1 cellular context compared by ENCODE assay signal in the genomic region with DNA sequence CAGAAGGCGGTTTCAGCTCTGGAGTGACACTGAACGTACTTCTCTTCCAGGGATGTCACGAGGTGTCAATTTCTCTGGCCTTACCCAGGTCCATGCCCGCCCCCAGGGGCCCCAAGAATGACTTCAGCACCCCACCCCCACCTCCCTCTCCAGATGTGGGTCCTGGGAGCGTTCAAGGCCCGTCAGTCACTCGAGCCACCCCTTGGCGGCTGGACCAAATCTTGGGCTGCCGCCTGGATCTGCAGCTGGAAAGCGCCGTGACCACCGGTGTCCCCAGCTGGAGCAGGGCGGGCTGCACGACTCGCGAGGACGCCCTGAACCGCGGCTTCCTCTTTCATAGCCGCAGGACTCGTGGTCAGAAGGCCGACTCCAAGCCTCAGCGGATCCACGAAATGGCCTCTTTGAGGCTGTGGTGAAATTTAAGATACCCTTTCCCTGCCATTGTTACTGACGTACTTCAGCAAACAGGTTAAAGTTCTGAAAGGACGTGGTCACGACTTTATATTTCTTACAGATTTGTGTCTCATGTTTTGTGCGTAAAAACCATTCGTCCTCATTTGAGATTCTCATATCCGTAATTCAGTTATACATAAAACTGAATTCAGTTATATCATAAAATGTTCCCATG.
TF ChIP-seq lines count a peak whose summit lies in the region.

No MANE protein-coding gene starts in this region.

TF ChIP-seq in K562, 482 proteins besides CTCF, POLR2A, EP300 and RAD21 (continued from another document and continues in another):
- TF ChIP-seq GTF2F1 (IDR thresholded peaks at IDR 0.05; ENCODE audit: low read depth, low read length) (no peak), GABPB1 (CRISPR knock-in tag; IDR thresholded peaks at IDR 0.05) (peak; percentile 25; the same call in 1 of the 2 replicates), SMARCA5 (IDR thresholded peaks at IDR 0.05) (no peak), U2AF2 (optimal IDR thresholded peaks at IDR 0.05; ENCODE audit: low read depth, low read length) (no peak), ZC3H8 (IDR thresholded peaks at IDR 0.05) (no peak), GABPA (tag; conservative IDR thresholded peaks at IDR 0.05; ENCODE audit: low read depth) (peak; percentile 51), HSF4 (CRISPR knock-in tag; IDR thresholded peaks at IDR 0.05; ENCODE audit: borderline replicate concordance) (no peak), HDAC6 (IDR thresholded peaks at IDR 0.05; ENCODE audit: low read depth, low read length) (no peak), MAZ (CRISPR knock-in tag; conservative IDR thresholded peaks at IDR 0.05 in 1 of 2, IDR thresholded peaks at IDR 0.05 in 1 of 2) (no peak; a peak in 1 of 4 replicates), NR1H2 (CRISPR knock-in tag; IDR thresholded peaks at IDR 0.05) (no peak), PHB (CRISPR knock-in tag; IDR thresholded peaks at IDR 0.05) (no peak; the same call in 1 of the 2 replicates), HEY1 (CRISPR knock-in tag; IDR thresholded peaks at IDR 0.05; ENCODE audit: borderline replicate concordance) (0 out of 2 replicates have a peak, but pooled peaks have one; percentile 2), CBX1 (IDR thresholded peaks at IDR 0.05; ENCODE audit: low read depth) (no peak), OTX1 (CRISPR knock-in tag; IDR thresholded peaks at IDR 0.05) (0 out of 2 replicates have a peak, but pooled peaks have one; percentile 29), NCOA4 (IDR thresholded peaks at IDR 0.05; ENCODE audit: partially characterized antibody) (peak; percentile 1), CTBP1 (IDR thresholded peaks at IDR 0.05; ENCODE audit: borderline replicate concordance) (no peak; the same call in 1 of the 2 replicates), SRSF3 (IDR thresholded peaks at IDR 0.05; ENCODE audit: insufficient read depth, low read length) (no peak), TCF7L2 (IDR thresholded peaks at IDR 0.05; ENCODE audit: low read depth, low read length) (no peak), MEF2D (tag; conservative IDR thresholded peaks at IDR 0.05; ENCODE audit: low read depth) (peak; percentile 52; the same call in 1 of the 2 replicates), HNRNPK (IDR thresholded peaks at IDR 0.05; ENCODE audit: low read depth, low read length, poor library complexity, severe bottlenecking) (no peak), POLR3A (IDR thresholded peaks at IDR 0.05; ENCODE audit: borderline replicate concordance, extremely low read depth, insufficient read depth, insufficient read length) (no peak), XRCC5 (IDR thresholded peaks at IDR 0.05; ENCODE audit: low read depth, low read length) (no peak), NR2C2 (CRISPR knock-in tag; IDR thresholded peaks at IDR 0.05) (peak; percentile 42), NR2C2 (tag; IDR thresholded peaks at IDR 0.05) (no peak), ATF1 (CRISPR knock-in tag; IDR thresholded peaks at IDR 0.05) (no peak), ATF1 (tag; IDR thresholded peaks at IDR 0.05) (peak; percentile 70; the same call in 1 of the 2 replicates), ZNF354B (CRISPR knock-in tag; IDR thresholded peaks at IDR 0.05) (no peak), MCM5 (IDR thresholded peaks at IDR 0.05; ENCODE audit: low read depth) (no peak), EZH2 (IDR thresholded peaks at IDR 0.05; ENCODE audit: borderline replicate concordance, low read depth, low read length) (no peak), SIRT6 (IDR thresholded peaks at IDR 0.05; ENCODE audit: low read depth, low read length) (no peak), L3MBTL2 (IDR thresholded peaks at IDR 0.05) (peak; percentile 96), ZNF76 (CRISPR knock-in tag; IDR thresholded peaks at IDR 0.05; ENCODE audit: borderline replicate concordance) (no peak), SIN3B (IDR thresholded peaks at IDR 0.05; ENCODE audit: low read depth) (no peak)
- TF ChIP-seq, protein P1, sequence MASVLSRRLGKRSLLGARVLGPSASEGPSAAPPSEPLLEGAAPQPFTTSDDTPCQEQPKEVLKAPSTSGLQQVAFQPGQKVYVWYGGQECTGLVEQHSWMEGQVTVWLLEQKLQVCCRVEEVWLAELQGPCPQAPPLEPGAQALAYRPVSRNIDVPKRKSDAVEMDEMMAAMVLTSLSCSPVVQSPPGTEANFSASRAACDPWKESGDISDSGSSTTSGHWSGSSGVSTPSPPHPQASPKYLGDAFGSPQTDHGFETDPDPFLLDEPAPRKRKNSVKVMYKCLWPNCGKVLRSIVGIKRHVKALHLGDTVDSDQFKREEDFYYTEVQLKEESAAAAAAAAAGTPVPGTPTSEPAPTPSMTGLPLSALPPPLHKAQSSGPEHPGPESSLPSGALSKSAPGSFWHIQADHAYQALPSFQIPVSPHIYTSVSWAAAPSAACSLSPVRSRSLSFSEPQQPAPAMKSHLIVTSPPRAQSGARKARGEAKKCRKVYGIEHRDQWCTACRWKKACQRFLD (CRISPR knock-in tag; IDR thresholded peaks at IDR 0.05) = peak; percentile 88
- TF ChIP-seq, protein P2, sequence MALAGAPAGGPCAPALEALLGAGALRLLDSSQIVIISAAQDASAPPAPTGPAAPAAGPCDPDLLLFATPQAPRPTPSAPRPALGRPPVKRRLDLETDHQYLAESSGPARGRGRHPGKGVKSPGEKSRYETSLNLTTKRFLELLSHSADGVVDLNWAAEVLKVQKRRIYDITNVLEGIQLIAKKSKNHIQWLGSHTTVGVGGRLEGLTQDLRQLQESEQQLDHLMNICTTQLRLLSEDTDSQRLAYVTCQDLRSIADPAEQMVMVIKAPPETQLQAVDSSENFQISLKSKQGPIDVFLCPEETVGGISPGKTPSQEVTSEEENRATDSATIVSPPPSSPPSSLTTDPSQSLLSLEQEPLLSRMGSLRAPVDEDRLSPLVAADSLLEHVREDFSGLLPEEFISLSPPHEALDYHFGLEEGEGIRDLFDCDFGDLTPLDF (CRISPR knock-in tag; IDR thresholded peaks at IDR 0.05) = no peak
- TF ChIP-seq, protein P3, sequence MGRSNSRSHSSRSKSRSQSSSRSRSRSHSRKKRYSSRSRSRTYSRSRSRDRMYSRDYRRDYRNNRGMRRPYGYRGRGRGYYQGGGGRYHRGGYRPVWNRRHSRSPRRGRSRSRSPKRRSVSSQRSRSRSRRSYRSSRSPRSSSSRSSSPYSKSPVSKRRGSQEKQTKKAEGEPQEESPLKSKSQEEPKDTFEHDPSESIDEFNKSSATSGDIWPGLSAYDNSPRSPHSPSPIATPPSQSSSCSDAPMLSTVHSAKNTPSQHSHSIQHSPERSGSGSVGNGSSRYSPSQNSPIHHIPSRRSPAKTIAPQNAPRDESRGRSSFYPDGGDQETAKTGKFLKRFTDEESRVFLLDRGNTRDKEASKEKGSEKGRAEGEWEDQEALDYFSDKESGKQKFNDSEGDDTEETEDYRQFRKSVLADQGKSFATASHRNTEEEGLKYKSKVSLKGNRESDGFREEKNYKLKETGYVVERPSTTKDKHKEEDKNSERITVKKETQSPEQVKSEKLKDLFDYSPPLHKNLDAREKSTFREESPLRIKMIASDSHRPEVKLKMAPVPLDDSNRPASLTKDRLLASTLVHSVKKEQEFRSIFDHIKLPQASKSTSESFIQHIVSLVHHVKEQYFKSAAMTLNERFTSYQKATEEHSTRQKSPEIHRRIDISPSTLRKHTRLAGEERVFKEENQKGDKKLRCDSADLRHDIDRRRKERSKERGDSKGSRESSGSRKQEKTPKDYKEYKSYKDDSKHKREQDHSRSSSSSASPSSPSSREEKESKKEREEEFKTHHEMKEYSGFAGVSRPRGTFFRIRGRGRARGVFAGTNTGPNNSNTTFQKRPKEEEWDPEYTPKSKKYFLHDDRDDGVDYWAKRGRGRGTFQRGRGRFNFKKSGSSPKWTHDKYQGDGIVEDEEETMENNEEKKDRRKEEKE (IDR thresholded peaks at IDR 0.05; ENCODE audit: borderline replicate concordance in 1 of 2, control insufficient read depth in 1 of 2, low read depth in 2 of 2, low read length in 1 of 2) = no peak
- TF ChIP-seq, protein P4, sequence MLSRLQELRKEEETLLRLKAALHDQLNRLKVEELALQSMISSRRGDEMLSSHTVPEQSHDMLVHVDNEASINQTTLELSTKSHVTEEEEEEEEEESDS (CRISPR knock-in tag; IDR thresholded peaks at IDR 0.05) = no peak
- TF ChIP-seq, protein P5, sequence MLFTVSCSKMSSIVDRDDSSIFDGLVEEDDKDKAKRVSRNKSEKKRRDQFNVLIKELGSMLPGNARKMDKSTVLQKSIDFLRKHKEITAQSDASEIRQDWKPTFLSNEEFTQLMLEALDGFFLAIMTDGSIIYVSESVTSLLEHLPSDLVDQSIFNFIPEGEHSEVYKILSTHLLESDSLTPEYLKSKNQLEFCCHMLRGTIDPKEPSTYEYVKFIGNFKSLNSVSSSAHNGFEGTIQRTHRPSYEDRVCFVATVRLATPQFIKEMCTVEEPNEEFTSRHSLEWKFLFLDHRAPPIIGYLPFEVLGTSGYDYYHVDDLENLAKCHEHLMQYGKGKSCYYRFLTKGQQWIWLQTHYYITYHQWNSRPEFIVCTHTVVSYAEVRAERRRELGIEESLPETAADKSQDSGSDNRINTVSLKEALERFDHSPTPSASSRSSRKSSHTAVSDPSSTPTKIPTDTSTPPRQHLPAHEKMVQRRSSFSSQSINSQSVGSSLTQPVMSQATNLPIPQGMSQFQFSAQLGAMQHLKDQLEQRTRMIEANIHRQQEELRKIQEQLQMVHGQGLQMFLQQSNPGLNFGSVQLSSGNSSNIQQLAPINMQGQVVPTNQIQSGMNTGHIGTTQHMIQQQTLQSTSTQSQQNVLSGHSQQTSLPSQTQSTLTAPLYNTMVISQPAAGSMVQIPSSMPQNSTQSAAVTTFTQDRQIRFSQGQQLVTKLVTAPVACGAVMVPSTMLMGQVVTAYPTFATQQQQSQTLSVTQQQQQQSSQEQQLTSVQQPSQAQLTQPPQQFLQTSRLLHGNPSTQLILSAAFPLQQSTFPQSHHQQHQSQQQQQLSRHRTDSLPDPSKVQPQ (CRISPR knock-in tag; IDR thresholded peaks at IDR 0.05; ENCODE audit: borderline replicate concordance) = no peak
- TF ChIP-seq, protein P6, sequence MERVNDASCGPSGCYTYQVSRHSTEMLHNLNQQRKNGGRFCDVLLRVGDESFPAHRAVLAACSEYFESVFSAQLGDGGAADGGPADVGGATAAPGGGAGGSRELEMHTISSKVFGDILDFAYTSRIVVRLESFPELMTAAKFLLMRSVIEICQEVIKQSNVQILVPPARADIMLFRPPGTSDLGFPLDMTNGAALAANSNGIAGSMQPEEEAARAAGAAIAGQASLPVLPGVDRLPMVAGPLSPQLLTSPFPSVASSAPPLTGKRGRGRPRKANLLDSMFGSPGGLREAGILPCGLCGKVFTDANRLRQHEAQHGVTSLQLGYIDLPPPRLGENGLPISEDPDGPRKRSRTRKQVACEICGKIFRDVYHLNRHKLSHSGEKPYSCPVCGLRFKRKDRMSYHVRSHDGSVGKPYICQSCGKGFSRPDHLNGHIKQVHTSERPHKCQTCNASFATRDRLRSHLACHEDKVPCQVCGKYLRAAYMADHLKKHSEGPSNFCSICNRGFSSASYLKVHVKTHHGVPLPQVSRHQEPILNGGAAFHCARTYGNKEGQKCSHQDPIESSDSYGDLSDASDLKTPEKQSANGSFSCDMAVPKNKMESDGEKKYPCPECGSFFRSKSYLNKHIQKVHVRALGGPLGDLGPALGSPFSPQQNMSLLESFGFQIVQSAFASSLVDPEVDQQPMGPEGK (CRISPR knock-in tag; IDR thresholded peaks at IDR 0.05; ENCODE audit: borderline replicate concordance) = no peak
- TF ChIP-seq, protein P7, sequence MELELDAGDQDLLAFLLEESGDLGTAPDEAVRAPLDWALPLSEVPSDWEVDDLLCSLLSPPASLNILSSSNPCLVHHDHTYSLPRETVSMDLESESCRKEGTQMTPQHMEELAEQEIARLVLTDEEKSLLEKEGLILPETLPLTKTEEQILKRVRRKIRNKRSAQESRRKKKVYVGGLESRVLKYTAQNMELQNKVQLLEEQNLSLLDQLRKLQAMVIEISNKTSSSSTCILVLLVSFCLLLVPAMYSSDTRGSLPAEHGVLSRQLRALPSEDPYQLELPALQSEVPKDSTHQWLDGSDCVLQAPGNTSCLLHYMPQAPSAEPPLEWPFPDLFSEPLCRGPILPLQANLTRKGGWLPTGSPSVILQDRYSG (tag; conservative IDR thresholded peaks at IDR 0.05; ENCODE audit: low read depth) = 0 out of 2 replicates have a peak, but pooled peaks have one; percentile 63
- TF ChIP-seq, protein P8, sequence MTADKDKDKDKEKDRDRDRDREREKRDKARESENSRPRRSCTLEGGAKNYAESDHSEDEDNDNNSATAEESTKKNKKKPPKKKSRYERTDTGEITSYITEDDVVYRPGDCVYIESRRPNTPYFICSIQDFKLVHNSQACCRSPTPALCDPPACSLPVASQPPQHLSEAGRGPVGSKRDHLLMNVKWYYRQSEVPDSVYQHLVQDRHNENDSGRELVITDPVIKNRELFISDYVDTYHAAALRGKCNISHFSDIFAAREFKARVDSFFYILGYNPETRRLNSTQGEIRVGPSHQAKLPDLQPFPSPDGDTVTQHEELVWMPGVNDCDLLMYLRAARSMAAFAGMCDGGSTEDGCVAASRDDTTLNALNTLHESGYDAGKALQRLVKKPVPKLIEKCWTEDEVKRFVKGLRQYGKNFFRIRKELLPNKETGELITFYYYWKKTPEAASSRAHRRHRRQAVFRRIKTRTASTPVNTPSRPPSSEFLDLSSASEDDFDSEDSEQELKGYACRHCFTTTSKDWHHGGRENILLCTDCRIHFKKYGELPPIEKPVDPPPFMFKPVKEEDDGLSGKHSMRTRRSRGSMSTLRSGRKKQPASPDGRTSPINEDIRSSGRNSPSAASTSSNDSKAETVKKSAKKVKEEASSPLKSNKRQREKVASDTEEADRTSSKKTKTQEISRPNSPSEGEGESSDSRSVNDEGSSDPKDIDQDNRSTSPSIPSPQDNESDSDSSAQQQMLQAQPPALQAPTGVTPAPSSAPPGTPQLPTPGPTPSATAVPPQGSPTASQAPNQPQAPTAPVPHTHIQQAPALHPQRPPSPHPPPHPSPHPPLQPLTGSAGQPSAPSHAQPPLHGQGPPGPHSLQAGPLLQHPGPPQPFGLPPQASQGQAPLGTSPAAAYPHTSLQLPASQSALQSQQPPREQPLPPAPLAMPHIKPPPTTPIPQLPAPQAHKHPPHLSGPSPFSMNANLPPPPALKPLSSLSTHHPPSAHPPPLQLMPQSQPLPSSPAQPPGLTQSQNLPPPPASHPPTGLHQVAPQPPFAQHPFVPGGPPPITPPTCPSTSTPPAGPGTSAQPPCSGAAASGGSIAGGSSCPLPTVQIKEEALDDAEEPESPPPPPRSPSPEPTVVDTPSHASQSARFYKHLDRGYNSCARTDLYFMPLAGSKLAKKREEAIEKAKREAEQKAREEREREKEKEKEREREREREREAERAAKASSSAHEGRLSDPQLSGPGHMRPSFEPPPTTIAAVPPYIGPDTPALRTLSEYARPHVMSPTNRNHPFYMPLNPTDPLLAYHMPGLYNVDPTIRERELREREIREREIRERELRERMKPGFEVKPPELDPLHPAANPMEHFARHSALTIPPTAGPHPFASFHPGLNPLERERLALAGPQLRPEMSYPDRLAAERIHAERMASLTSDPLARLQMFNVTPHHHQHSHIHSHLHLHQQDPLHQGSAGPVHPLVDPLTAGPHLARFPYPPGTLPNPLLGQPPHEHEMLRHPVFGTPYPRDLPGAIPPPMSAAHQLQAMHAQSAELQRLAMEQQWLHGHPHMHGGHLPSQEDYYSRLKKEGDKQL (CRISPR knock-in tag; IDR thresholded peaks at IDR 0.05; ENCODE audit: borderline replicate concordance) = 0 out of 2 replicates have a peak, but pooled peaks have one; percentile 40
